28 cellular contexts compared by ENCODE assay signal in the genomic region with DNA sequence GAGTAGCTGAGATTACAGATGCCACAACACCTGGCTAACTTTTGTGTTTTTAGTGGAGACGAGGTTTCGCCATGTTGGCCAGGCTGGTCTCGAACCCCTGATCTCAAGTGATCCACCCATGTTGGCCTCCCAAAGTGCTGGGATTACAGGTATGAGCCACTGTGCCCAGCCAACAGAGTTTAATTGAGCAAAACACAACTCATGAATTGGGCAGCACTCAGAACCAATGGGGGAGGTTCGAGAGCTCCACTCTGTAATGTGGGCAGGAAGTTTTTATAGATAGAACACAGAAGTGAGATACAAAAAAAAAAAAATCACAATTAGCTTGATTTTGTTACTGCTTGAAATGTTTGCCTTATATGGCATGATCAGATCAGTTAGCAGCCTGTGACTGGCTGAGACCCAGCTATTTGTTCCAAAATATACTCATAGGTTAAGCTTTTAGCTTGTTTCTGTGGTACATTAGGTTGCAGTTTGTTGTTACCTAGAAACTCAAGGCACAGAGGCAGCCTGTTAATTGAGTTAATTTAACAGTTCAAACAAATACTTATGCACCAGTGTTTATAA. TPM values are rescaled to one million over a fixed set of nuclear protein-coding genes. Genes with fewer than 3 reads are reported as not detected.
"Had no signal": no experiment of that assay in that cellular context is flagged by ENCODE, and none has a peak within 500 bp of the region (broad histone marks: within the 10 kb centered on the region; RNA-seq: fewer than 3 reads in every experiment).

No MANE protein-coding gene starts in this region.

- H3K4me1 ChIP-seq: pancreas, psoas muscle had no signal

- H3K79me2 ChIP-seq: hepatocyte had no signal

- H2AFZ ChIP-seq: hepatocyte had no signal

- H3K27ac Mint-ChIP-seq: activated CD8-positive, alpha-beta T cell treated with anti-CD3 and anti-CD28 coated beads, Interleukin-2, amount 10 ng/mL, durations not matched to agents 7 days and 5 days; memory B cell; stimulated activated naive CD8-positive, alpha-beta T cell treated with anti-CD3 and anti-CD28 coated beads, Interleukin-15, Interleukin-2, amounts not matched to agents 100 ng/mL and 50 ng/mL, for 24 hours had no signal

- H3K9me3 ChIP-seq: body of pancreas, pancreas, thyroid gland had no signal

- H3K4me3 Mint-ChIP-seq: activated CD4-positive, alpha-beta T cell treated with anti-CD3 and anti-CD28 coated beads, Interleukin-2, amount 10 ng/mL, durations not matched to agents 7 days and 5 days; activated CD8-positive, alpha-beta T cell treated with anti-CD3 and anti-CD28 coated beads, Interleukin-2, amount 10 ng/mL, durations not matched to agents 7 days and 5 days; T-helper 2 cell treated with Interferon-gamma antibody and Interleukin-4, amounts not matched to agents 5 μg/mL and 100 μg/mL, for 36 hours had no signal

- DNase-seq: activated CD4-positive, alpha-beta T cell treated with anti-CD3 and anti-CD28 coated beads, Interleukin-2, amount 10 ng/mL, durations not matched to agents 7 days and 5 days; activated CD4-positive, CD25-positive, alpha-beta regulatory T cell treated with anti-CD3 and anti-CD28 coated beads, Interleukin-2, amount 50 U/mL, for 72 hours; activated CD8-positive, alpha-beta T cell treated with anti-CD3 and anti-CD28 coated beads, Interleukin-2, amount 10 ng/mL, durations not matched to agents 7 days and 5 days; activated naive CD4-positive, alpha-beta T cell treated with Interleukin-2 at 50 U/mL for 16 hours; activated T-cell treated with anti-CD3 and anti-CD28 coated beads, Interleukin-2, amount 50 U/mL, for 1 hour; anterior cingulate cortex; dermis blood vessel endothelial cell; effector CD8-positive, alpha-beta T cell; foreskin melanocyte; left cardiac atrium; stimulated activated CD4-positive, alpha-beta T cell treated with anti-CD3 and anti-CD28 coated beads, Interleukin-12 subunit alpha, Interleukin-12 subunit beta, amount 100 ng/mL, for 4 hours; stimulated activated CD4-positive, alpha-beta T cell treated with anti-CD3 and anti-CD28 coated beads, Interleukin-4, amount 100 ng/mL, for 4 hours; substantia nigra; thyroid gland had no signal

- H3K36me3 ChIP-seq: pancreas, right atrium auricular region, thyroid gland had no signal

- H3K27ac ChIP-seq: body of pancreas, hepatocyte, pancreas, psoas muscle, right atrium auricular region, thyroid gland had no signal

- ATAC-seq: activated CD8-positive, alpha-beta T cell treated with anti-CD3 and anti-CD28 coated beads, Interleukin-2, amount 10 ng/mL, durations not matched to agents 7 days and 5 days; body of pancreas; esophagus mucosa; left cardiac atrium; mucosa of descending colon; pancreas; psoas muscle; SK-N-SH treated with all-trans-retinoic acid at 6 μM for 48 hours had no signal

- H3K4me3 ChIP-seq: body of pancreas, hepatocyte, mucosa of descending colon, pancreas, psoas muscle, right atrium auricular region, thyroid gland had no signal

RNA-seq across cellular contexts. Expression of gene P2RX2, which starts 1.4 kb away (rescaled TPM):
- total RNA-seq: activated CD4-positive, alpha-beta T cell treated with anti-CD3 and anti-CD28 coated beads, Interleukin-2, amount 10 ng/mL, durations not matched to agents 7 days and 5 days; activated CD8-positive, alpha-beta T cell treated with anti-CD3 and anti-CD28 coated beads, Interleukin-2, amount 10 ng/mL, durations not matched to agents 7 days and 5 days; cardiac septum; endothelial cell of umbilical vein; esophagus mucosa; hepatocyte; left cardiac atrium; liver; psoas muscle; right atrium auricular region had no signal
- polyA plus RNA-seq: endothelial cell of umbilical vein, hepatocyte, liver had no signal

RNA-seq across cellular contexts. Expression of gene LRCOL1, which starts 6.8 kb away (rescaled TPM):
- total RNA-seq: activated CD4-positive, alpha-beta T cell treated with anti-CD3 and anti-CD28 coated beads, Interleukin-2, amount 10 ng/mL, durations not matched to agents 7 days and 5 days; activated CD8-positive, alpha-beta T cell treated with anti-CD3 and anti-CD28 coated beads, Interleukin-2, amount 10 ng/mL, durations not matched to agents 7 days and 5 days; body of pancreas; cardiac septum; hepatocyte; left cardiac atrium; mucosa of descending colon; pancreas; right atrium auricular region had no signal
